28 cellular contexts compared by ENCODE assay signal in genomic region chr7:95303501-95303900, GRCh38. TPM values are rescaled to one million over a fixed set of nuclear protein-coding genes. Genes with fewer than 3 reads are reported as not detected.
DNase-seq lines count a peak whose midpoint lies in the region; ATAC-seq, FAIRE-seq and TF ChIP-seq lines count a peak whose summit lies in the region.
"Had no signal": no experiment of that assay in that cellular context is flagged by ENCODE, and none has a peak within 500 bp of the region (broad histone marks: within the 10 kb centered on the region; RNA-seq: fewer than 3 reads in every experiment).

No MANE protein-coding gene starts in this region.

- H3K79me2 ChIP-seq in neural cell (replicated peaks; ENCODE audit: insufficient read depth, low read length) (no peaks in the 10 kb centered on the region), GM23248 (ENCODE audit: insufficient read depth) (no peaks in the 10 kb centered on the region)

- H3K4me3 ChIP-seq in A549 (no peak overlapping the region), neural cell (ENCODE audit: low read length) (no peak overlapping the region), GM23248 (no peak overlapping the region)
- H3K4me3 ChIP-seq: BLaER1 treated with 17β-estradiol and CSF1 and Interleukin-3, amounts not matched to agents 10 nM and 100 nM; HAP-1; PC-9 had no signal

- H3K4me1 ChIP-seq in A549, result peaks cover 21% of the 10 kb centered on the region
- H3K4me1 ChIP-seq in GM23248 (ENCODE audit: insufficient read depth), result no peaks in the 10 kb centered on the region
- H3K4me1 ChIP-seq: BLaER1 treated with 17β-estradiol and CSF1 and Interleukin-3, amounts not matched to agents 10 nM and 100 nM; Caco-2 had no signal

- H3K27me3 ChIP-seq in neural cell (ENCODE audit: insufficient read depth, low read depth, low read length) (no peaks in the 10 kb centered on the region), GM23248 (replicated peaks; ENCODE audit: insufficient read depth) (peaks cover 10% of the 10 kb centered on the region; the same call in 1 of the 2 replicates)
- H3K27me3 ChIP-seq: BLaER1 treated with 17β-estradiol and CSF1 and Interleukin-3, amounts not matched to agents 10 nM and 100 nM had no signal

- ATAC-seq in A549 (peak in 1 of 2 experiments; percentile 49; a peak in 3 of 6 replicates), Right ventricle myocardium inferior (no peak), HG03196 (IDR thresholded peaks at IDR 0.05; ENCODE audit: unreplicated experiment) (no peak)
- ATAC-seq: T-cell had no signal

- no peaks in the 10 kb centered on the region for H3K9me3 ChIP-seq in A549
- no peaks in the 10 kb centered on the region for H3K9me3 ChIP-seq in neural cell (ENCODE audit: low read length)
- H3K9me3 ChIP-seq in GM23248 (ENCODE audit: low read depth), result no peaks in the 10 kb centered on the region
- H3K9me3 ChIP-seq: BLaER1 treated with 17β-estradiol and CSF1 and Interleukin-3, amounts not matched to agents 10 nM and 100 nM; Caco-2; HAP-1 had no signal

- CTCF ChIA-PET in A549 (lab: Yijun Ruan, JAX), result interaction anchor here (1.4 kb wide), 1 partner anchor 93 kb away, joined by 4 read pairs; the partner anchor contains the start of gene PON3

- TF ChIP-seq CTCF in A549 (IDR thresholded peaks at IDR 0.05), result no peak
- no peak for TF ChIP-seq CTCF in neural cell (IDR thresholded peaks at IDR 0.05; ENCODE audit: poor library complexity, severe bottlenecking)

- WGBS in A549 (ENCODE audit: missing lambda C conversion rate), result 91% methylated on average over 5 of the region's 5 CpGs
- WGBS in GM23248 (ENCODE audit: low coverage in 1 of 2, low lambda C conversion rate in 2 of 2, missing lambda C conversion rate in 2 of 2), 2 experiments, result 41 to 48% methylated on average over 5 of the region's 5 CpGs

- H3K9ac ChIP-seq in neural cell (ENCODE audit: low read length), result peak overlapping the region; percentile 9
- no peak overlapping the region for H3K9ac ChIP-seq in GM23248
- H3K9ac ChIP-seq: BLaER1 treated with 17β-estradiol and CSF1 and Interleukin-3, amounts not matched to agents 10 nM and 100 nM had no signal

- TF ChIP-seq RAD21 in A549 (conservative IDR thresholded peaks at IDR 0.05 in 1 of 2, IDR thresholded peaks at IDR 0.05 in 1 of 2) (no peak), neural cell (conservative IDR thresholded peaks at IDR 0.05) (no peak)

- peak overlapping the region; percentile 21; the same call in 2 of the 3 replicates for H3K4me2 ChIP-seq in A549
- no peak overlapping the region for H3K4me2 ChIP-seq in neural cell (ENCODE audit: low read length)
- H3K4me2 ChIP-seq in GM23248 (ENCODE audit: unreplicated experiment), result no peak overlapping the region
- H3K4me2 ChIP-seq: BLaER1 treated with 17β-estradiol and CSF1 and Interleukin-3, amounts not matched to agents 10 nM and 100 nM; PC-9 had no signal

- no peak for TF ChIP-seq POLR2A in A549 (IDR thresholded peaks at IDR 0.05; ENCODE audit: low read length)

- no peak for DNase-seq in A549 (ENCODE audit: low read depth in 1 of 2, low spot score in 1 of 2)
- peak; percentile 28 for DNase-seq in NCI-H526 treated with DMSO at 0.1 percent for 48 hours (lab: John Stamatoyannopoulos, UW)
- peak; percentile 3 for DNase-seq in kidney tubule cell (ENCODE audit: low spot score)
- DNase-seq in Right ventricle myocardium inferior (ENCODE audit: missing footprints), result no peak
- DNase-seq in GM23248, result no peak
- DNase-seq: Caco-2; CD4-positive, alpha-beta T cell; GOT3; HFFc6; NCI-H1092 treated with DMSO at 0.1 percent for 48 hours; NCI-H1436; NCI-H1930; NCI-H2171; NCI-H510A; NCI-H748 treated with DMSO at 0.1 percent for 48 hours; PC-9; Right ventricle myocardium superior; T-cell had no signal

- intact Hi-C loops in Right ventricle myocardium inferior (cut with DNase I), result no loop called here

- no peaks in the 10 kb centered on the region for H3K36me3 ChIP-seq in neural cell (ENCODE audit: insufficient read depth, low read length)
- H3K36me3 ChIP-seq in GM23248 (ENCODE audit: low read depth), result no peaks in the 10 kb centered on the region
- H3K36me3 ChIP-seq: BLaER1 treated with 17β-estradiol and CSF1 and Interleukin-3, amounts not matched to agents 10 nM and 100 nM; HAP-1 had no signal

- no peak overlapping the region for H2AFZ ChIP-seq in neural cell (ENCODE audit: low read depth, low read length)
- no peak overlapping the region for H2AFZ ChIP-seq in GM23248
- H2AFZ ChIP-seq: PC-9 had no signal

- peak overlapping the region; percentile 37 to 59; a peak in 4 of 6 replicates for H3K27ac ChIP-seq in A549
- peak overlapping the region; percentile 99 for H3K27ac ChIP-seq in neural cell (ENCODE audit: low read length)
- no peak overlapping the region for H3K27ac ChIP-seq in GM23248
- H3K27ac ChIP-seq: BLaER1 treated with 17β-estradiol and CSF1 and Interleukin-3, amounts not matched to agents 10 nM and 100 nM; HL-60; PC-9 had no signal

- POLR2A ChIA-PET in A549 (lab: Yijun Ruan, JAX), result no interaction called here

- H3F3A ChIP-seq in neural cell (ENCODE audit: insufficient read depth, low read length, poor library complexity, severe bottlenecking), result peaks cover 22% of the 10 kb centered on the region
- H3F3A ChIP-seq in GM23248 (ENCODE audit: insufficient read depth), result no peaks in the 10 kb centered on the region

- in situ Hi-C loops in GM23248 (cut with MboI), result no loop called here

- TF ChIP-seq EP300 in A549 (IDR thresholded peaks at IDR 0.05) (no peak), neural cell (conservative IDR thresholded peaks at IDR 0.05; ENCODE audit: poor library complexity, severe bottlenecking) (no peak)

- no peaks in the 10 kb centered on the region for H4K20me1 ChIP-seq in neural cell (ENCODE audit: insufficient read depth)
- H4K20me1 ChIP-seq in GM23248 (ENCODE audit: insufficient read depth), result no peaks in the 10 kb centered on the region
- H4K20me1 ChIP-seq: BLaER1 treated with 17β-estradiol and CSF1 and Interleukin-3, amounts not matched to agents 10 nM and 100 nM had no signal

- FAIRE-seq in A549 (lab: Jason Lieb, UNC), result no peak
- FAIRE-seq: G401.6 had no signal

- H3K9me2 ChIP-seq in neural cell (ENCODE audit: insufficient read depth, low read length) (no peaks in the 10 kb centered on the region), GM23248 (ENCODE audit: insufficient read depth) (no peaks in the 10 kb centered on the region)

TF ChIP-seq in A549, 52 proteins besides CTCF, POLR2A, EP300 and RAD21 (continues in another document):
- no peak for TF ChIP-seq JUNB (IDR thresholded peaks at IDR 0.05)

TF ChIP-seq in neural cell, 6 proteins besides CTCF, POLR2A, EP300 and RAD21:
- no peak for TF ChIP-seq SMC3 (conservative IDR thresholded peaks at IDR 0.05; ENCODE audit: poor library complexity)
- TF ChIP-seq, protein P1, sequence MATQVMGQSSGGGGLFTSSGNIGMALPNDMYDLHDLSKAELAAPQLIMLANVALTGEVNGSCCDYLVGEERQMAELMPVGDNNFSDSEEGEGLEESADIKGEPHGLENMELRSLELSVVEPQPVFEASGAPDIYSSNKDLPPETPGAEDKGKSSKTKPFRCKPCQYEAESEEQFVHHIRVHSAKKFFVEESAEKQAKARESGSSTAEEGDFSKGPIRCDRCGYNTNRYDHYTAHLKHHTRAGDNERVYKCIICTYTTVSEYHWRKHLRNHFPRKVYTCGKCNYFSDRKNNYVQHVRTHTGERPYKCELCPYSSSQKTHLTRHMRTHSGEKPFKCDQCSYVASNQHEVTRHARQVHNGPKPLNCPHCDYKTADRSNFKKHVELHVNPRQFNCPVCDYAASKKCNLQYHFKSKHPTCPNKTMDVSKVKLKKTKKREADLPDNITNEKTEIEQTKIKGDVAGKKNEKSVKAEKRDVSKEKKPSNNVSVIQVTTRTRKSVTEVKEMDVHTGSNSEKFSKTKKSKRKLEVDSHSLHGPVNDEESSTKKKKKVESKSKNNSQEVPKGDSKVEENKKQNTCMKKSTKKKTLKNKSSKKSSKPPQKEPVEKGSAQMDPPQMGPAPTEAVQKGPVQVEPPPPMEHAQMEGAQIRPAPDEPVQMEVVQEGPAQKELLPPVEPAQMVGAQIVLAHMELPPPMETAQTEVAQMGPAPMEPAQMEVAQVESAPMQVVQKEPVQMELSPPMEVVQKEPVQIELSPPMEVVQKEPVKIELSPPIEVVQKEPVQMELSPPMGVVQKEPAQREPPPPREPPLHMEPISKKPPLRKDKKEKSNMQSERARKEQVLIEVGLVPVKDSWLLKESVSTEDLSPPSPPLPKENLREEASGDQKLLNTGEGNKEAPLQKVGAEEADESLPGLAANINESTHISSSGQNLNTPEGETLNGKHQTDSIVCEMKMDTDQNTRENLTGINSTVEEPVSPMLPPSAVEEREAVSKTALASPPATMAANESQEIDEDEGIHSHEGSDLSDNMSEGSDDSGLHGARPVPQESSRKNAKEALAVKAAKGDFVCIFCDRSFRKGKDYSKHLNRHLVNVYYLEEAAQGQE (IDR thresholded peaks at IDR 0.05; ENCODE audit: borderline replicate concordance), result no peak
- no peak for TF ChIP-seq POLR2AphosphoS5 (IDR thresholded peaks at IDR 0.05)

RNA-seq across cellular contexts. Expression of gene PON1, which starts 20.8 kb away (rescaled TPM):
- polyA plus RNA-seq in A549 (2011; rRNA removed) (6.6 and 8.2 TPM in 2 replicates), A549 (2017; fragmentation: RNase III; extraction: RNeasy Plus Mini Kit Qiagen cat#74134 plus additional on column Dnase treatment) (0.93 to 1.8 TPM (median 1.1 TPM) in 3 replicates), neural cell (0.25 TPM in 1 of 2 replicates, not detected in the other), GM23248 (2016; fragmentation: Nextera tagmentation; extraction: Ambion mirVana) (not detected in 2 replicates)
- 0.23 and 0.50 TPM in 2 replicates for polyA plus RNA-seq in A549 (2012; cell fraction: cytosol; rRNA removed)
- polyA plus RNA-seq in A549 (2012; cell fraction: nucleus; rRNA removed), result 1.4 TPM in 2 replicates
- 3.2 TPM in 2 replicates for polyA minus RNA-seq in A549 (2011; rRNA and poly(A)+ RNA removed)
- polyA minus RNA-seq in neural cell, result not detected in 2 replicates
- not detected for total RNA-seq in Right ventricle myocardium inferior
- total RNA-seq in GM23248 (2014; rRNA removed; shearing (Covaris generic)), result not detected in 2 replicates
- total RNA-seq: A172; Caco-2; CD4-positive, alpha-beta T cell; HFFc6; PC-9; Right ventricle myocardium superior; RPMI7951; SK-MEL-5 had no signal
- polyA plus RNA-seq: AG04450 had no signal

Comparison
In these comparisons a context has a peak if more than half of its experiments do, and no peak if none do; other contexts are left out.
1. DNase-seq: peak in NCI-H526 treated with DMSO at 0.1 percent for 48 hours (single experiment) and kidney tubule cell (single experiment); none in A549 (0 of 2), Right ventricle myocardium inferior (single experiment) and GM23248 (single experiment).